8 cellular contexts compared by ENCODE assay signal in genomic region chr10:99534939-99535763, GRCh38. TPM values are rescaled to one million over a fixed set of nuclear protein-coding genes. Genes with fewer than 3 reads are reported as not detected.
A peak's percentile ranks its signal among the peaks of the same experiment; 100 is the strongest.
DNase-seq lines count a peak whose midpoint lies in the region; ATAC-seq and TF ChIP-seq lines count a peak whose summit lies in the region.

No MANE protein-coding gene starts in this region.

- H3K27me3 ChIP-seq in right lobe of liver (peaks cover 32 to 71% of the 10 kb centered on the region in 2 donors), upper lobe of left lung (peaks cover 0 to 95% (median 77%) of the 10 kb centered on the region in 4 donors)

- TF ChIP-seq POLR2A in right lobe of liver (IDR thresholded peaks at IDR 0.05) = no peak
- no peak for TF ChIP-seq POLR2A in upper lobe of left lung (IDR thresholded peaks at IDR 0.05)

- peak; percentile 32 to 41 (median 36) for ATAC-seq in right lobe of liver
- ATAC-seq in upper lobe of left lung (ENCODE audit: low FRiP score in 2 of 2) = peak in 1 of 2 donors; percentile 54
- no peak for ATAC-seq in HG03469 (IDR thresholded peaks at IDR 0.05; ENCODE audit: unreplicated experiment)

- H3K4me3 Mint-ChIP-seq in activated T-helper 2 cell treated with anti-CD3 and anti-CD28 coated beads, Interferon-gamma antibody, Interleukin-2, Interleukin-4, amounts not matched to agents 10 μg/mL and 5 μg/mL and 100 μg/mL, durations not matched to agents 14 hours and 24 hours and 36 hours (ENCODE audit: low read depth) = peak overlapping the region; percentile 13

- 0% methylated on average over 2 of the region's 100 CpGs for WGBS in right lobe of liver (ENCODE audit: insufficient coverage, low coverage, low lambda C conversion rate, missing lambda C conversion rate)
- WGBS in upper lobe of left lung, 2 donors = 7% methylated on average over 23 of the region's 100 CpGs; no CpG with 5 or more reads in 1 of the 2 donors

- peaks cover 14% of the 10 kb centered on the region for H3K4me1 Mint-ChIP-seq in activated T-helper 2 cell treated with anti-CD3 and anti-CD28 coated beads, Interferon-gamma antibody, Interleukin-2, Interleukin-4, amounts not matched to agents 10 μg/mL and 5 μg/mL and 100 μg/mL, durations not matched to agents 14 hours and 24 hours and 36 hours (ENCODE audit: low read depth)

- H3K9me3 ChIP-seq in right lobe of liver = no peaks in the 10 kb centered on the region
- no peaks in the 10 kb centered on the region for H3K9me3 ChIP-seq in upper lobe of left lung

- H3K27ac Mint-ChIP-seq in activated T-helper 2 cell treated with anti-CD3 and anti-CD28 coated beads, Interferon-gamma antibody, Interleukin-2, Interleukin-4, amounts not matched to agents 10 μg/mL and 5 μg/mL and 100 μg/mL, durations not matched to agents 14 hours and 24 hours and 36 hours = no peak overlapping the region

- peaks cover 0 to 15% (median 0%) of the 10 kb centered on the region in 4 donors for H3K4me1 ChIP-seq in right lobe of liver
- H3K4me1 ChIP-seq in upper lobe of left lung = peaks cover 48 to 67% (median 57%) of the 10 kb centered on the region in 4 donors

- H3K27me3 Mint-ChIP-seq in activated T-helper 2 cell treated with anti-CD3 and anti-CD28 coated beads, Interferon-gamma antibody, Interleukin-2, Interleukin-4, amounts not matched to agents 10 μg/mL and 5 μg/mL and 100 μg/mL, durations not matched to agents 14 hours and 24 hours and 36 hours (ENCODE audit: low read depth) = peaks cover 88% of the 10 kb centered on the region

- DNase-seq in activated T-cell treated with anti-CD3 and anti-CD28 coated beads for 4 hours (peak; percentile 18), right lobe of liver (no peak), upper lobe of left lung (peak in 1 of 2 donors; percentile 89), amygdala (lab: John Stamatoyannopoulos, UW) (no peak)
- no peak for DNase-seq in activated T-cell treated with anti-CD3 and anti-CD28 coated beads, Interleukin-2, amount 50 U/mL, for 1 hour
- no peak for DNase-seq in activated T-helper 2 cell treated with anti-CD3 and anti-CD28 coated beads, Interferon-gamma antibody, Interleukin-2, Interleukin-4, amounts not matched to agents 10 μg/mL and 5 μg/mL and 100 μg/mL, durations not matched to agents 14 hours and 24 hours and 36 hours (ENCODE audit: low spot score)
- DNase-seq in activated CD8-positive, alpha-beta memory T cell treated with anti-CD3 and anti-CD28 coated beads for 24 hours = no peak

- peaks cover 3% of the 10 kb centered on the region for H3K9me3 Mint-ChIP-seq in activated T-helper 2 cell treated with anti-CD3 and anti-CD28 coated beads, Interferon-gamma antibody, Interleukin-2, Interleukin-4, amounts not matched to agents 10 μg/mL and 5 μg/mL and 100 μg/mL, durations not matched to agents 14 hours and 24 hours and 36 hours

- H3K36me3 ChIP-seq in right lobe of liver (no peaks in the 10 kb centered on the region), upper lobe of left lung (no peaks in the 10 kb centered on the region)

- no peaks in the 10 kb centered on the region for H3K36me3 Mint-ChIP-seq in activated T-helper 2 cell treated with anti-CD3 and anti-CD28 coated beads, Interferon-gamma antibody, Interleukin-2, Interleukin-4, amounts not matched to agents 10 μg/mL and 5 μg/mL and 100 μg/mL, durations not matched to agents 14 hours and 24 hours and 36 hours (ENCODE audit: low read depth)

- no peak for TF ChIP-seq EP300 in upper lobe of left lung (IDR thresholded peaks at IDR 0.05)

- H3K27ac ChIP-seq in right lobe of liver (no peak overlapping the region), upper lobe of left lung (no peak overlapping the region)

- intact Hi-C loops in activated T-helper 2 cell treated with anti-CD3 and anti-CD28 coated beads, Interferon-gamma antibody, Interleukin-2, Interleukin-4, amounts not matched to agents 10 μg/mL and 5 μg/mL and 100 μg/mL, durations not matched to agents 14 hours and 24 hours and 36 hours (cut with micrococcal nuclease) = loop anchor here (5.0 kb wide), 3 partner anchors 303 to 1597 kb away; partner anchors contain the start of gene TLX1
- intact Hi-C loops in right lobe of liver (cut with DNase I) = no loop called here

- H3K4me3 ChIP-seq in right lobe of liver (peak overlapping the region in 2 of 3 donors; percentile 18 to 21), upper lobe of left lung (peak overlapping the region in 3 of 4 donors; percentile 21 to 39 (median 37))

- TF ChIP-seq CTCF in right lobe of liver (IDR thresholded peaks at IDR 0.05) (no peak), upper lobe of left lung (IDR thresholded peaks at IDR 0.05) (peak in 1 of 6 experiments; percentile 22)

RNA-seq across cellular contexts. Expression of gene NKX2-3, which starts 2.4 kb away (rescaled TPM):
- total RNA-seq in activated T-helper 2 cell treated with anti-CD3 and anti-CD28 coated beads, Interferon-gamma antibody, Interleukin-2, Interleukin-4, amounts not matched to agents 10 μg/mL and 5 μg/mL and 100 μg/mL, durations not matched to agents 14 hours and 24 hours and 36 hours = not detected in 2 replicates
- under 1 TPM in 1 of 6 experiments, not detected in 5; 0.18 TPM for total RNA-seq in right lobe of liver
- total RNA-seq in upper lobe of left lung = under 1 TPM in 2 of 6 donors, not detected in 4; 0.10 to 0.20 TPM
